ENCODE assay signal across 10 cellular contexts in genomic region chr3:42043116-42043796, GRCh38. TPM values are rescaled to one million over a fixed set of nuclear protein-coding genes. Genes with fewer than 3 reads are reported as not detected.
DNase-seq lines count a peak whose midpoint lies in the region; ATAC-seq and TF ChIP-seq lines count a peak whose summit lies in the region.
"Had no signal": no experiment of that assay in that cellular context is flagged by ENCODE, and none has a peak within 500 bp of the region (broad histone marks: within the 10 kb centered on the region; RNA-seq: fewer than 3 reads in every experiment).

No MANE protein-coding gene starts in this region.

- ATAC-seq in activated CD4-positive, alpha-beta T cell treated with anti-CD3 and anti-CD28 coated beads for 36 hours = no peak

- DNase-seq in DMS79 treated with DMSO at 0.1 percent for 48 hours (lab: John Stamatoyannopoulos, UW) (peak; percentile 75), NCI-H748 (lab: John Stamatoyannopoulos, UW; ENCODE audit: unreplicated experiment) (peak; percentile 91), fibroblast of peridontal ligament (ENCODE audit: extremely low read depth) (peak; percentile 65), osteoblast (ENCODE audit: insufficient read length, low spot score, missing footprints) (peak; percentile 73), NOMO-1 (lab: John Stamatoyannopoulos, UW; ENCODE audit: unreplicated experiment in 2 of 2) (no peak), amniotic stem cell (lab: John Stamatoyannopoulos, UW) (no peak)
- DNase-seq in activated CD4-positive, alpha-beta T cell treated with anti-CD3 and anti-CD28 coated beads for 36 hours = no peak
- no peak for DNase-seq in activated CD4-positive, alpha-beta T cell treated with anti-CD3 and anti-CD28 coated beads, Interleukin-2, amount 10 ng/mL, durations not matched to agents 7 days and 5 days
- DNase-seq: activated CD4-positive, CD25-positive, alpha-beta regulatory T cell treated with anti-CD3 and anti-CD28 coated beads, Interleukin-2, amount 50 U/mL, for 72 hours; stimulated activated CD4-positive, alpha-beta T cell treated with anti-CD3 and anti-CD28 coated beads, Interleukin-1b, Interleukin-23, amount 100 ng/mL, for 48 hours had no signal

- H3K27me3 Mint-ChIP-seq in activated CD4-positive, alpha-beta T cell treated with anti-CD3 and anti-CD28 coated beads for 36 hours = no peaks in the 10 kb centered on the region
- H3K27me3 Mint-ChIP-seq in activated CD4-positive, alpha-beta T cell treated with anti-CD3 and anti-CD28 coated beads, Interleukin-2, amount 10 ng/mL, durations not matched to agents 7 days and 5 days = no peaks in the 10 kb centered on the region

- CTCF ChIA-PET in activated CD4-positive, alpha-beta T cell treated with anti-CD3 and anti-CD28 coated beads for 36 hours (lab: Charles Lee) = no interaction called here
- CTCF ChIA-PET in activated CD4-positive, alpha-beta T cell treated with anti-CD3 and anti-CD28 coated beads, Interleukin-2, amount 10 ng/mL, durations not matched to agents 7 days and 5 days (lab: Charles Lee) = interaction anchor here (1.2 kb wide), 1 partner anchor 18 kb away, joined by 3 read pairs; no protein-coding TSS in a partner anchor

- intact Hi-C loops in activated CD4-positive, alpha-beta T cell treated with anti-CD3 and anti-CD28 coated beads for 36 hours (cut with DNase I, micrococcal nuclease) = no loop called here

- no peak for TF ChIP-seq CTCF in osteoblast (IDR thresholded peaks at IDR 0.05; ENCODE audit: extremely low read depth, low read depth, low read length)

- peaks cover 30% of the 10 kb centered on the region for H3K4me1 ChIP-seq in osteoblast (ENCODE audit: insufficient read depth, low read length)

- H3K27ac ChIP-seq in osteoblast (ENCODE audit: low read depth, low read length) = peak overlapping the region; percentile 89

- H3K9me3 ChIP-seq in osteoblast (ENCODE audit: low read depth, low read length) = no peaks in the 10 kb centered on the region

- H3K9me3 Mint-ChIP-seq in activated CD4-positive, alpha-beta T cell treated with anti-CD3 and anti-CD28 coated beads for 36 hours (ENCODE audit: low read depth) = no peaks in the 10 kb centered on the region
- H3K9me3 Mint-ChIP-seq in activated CD4-positive, alpha-beta T cell treated with anti-CD3 and anti-CD28 coated beads, Interleukin-2, amount 10 ng/mL, durations not matched to agents 7 days and 5 days = no peaks in the 10 kb centered on the region

- H3K4me1 Mint-ChIP-seq in activated CD4-positive, alpha-beta T cell treated with anti-CD3 and anti-CD28 coated beads for 36 hours = peaks cover 25% of the 10 kb centered on the region
- H3K4me1 Mint-ChIP-seq in activated CD4-positive, alpha-beta T cell treated with anti-CD3 and anti-CD28 coated beads, Interleukin-2, amount 10 ng/mL, durations not matched to agents 7 days and 5 days = peaks cover 14% of the 10 kb centered on the region

- no peaks in the 10 kb centered on the region for H3K36me3 Mint-ChIP-seq in activated CD4-positive, alpha-beta T cell treated with anti-CD3 and anti-CD28 coated beads for 36 hours (ENCODE audit: low read depth)
- peaks cover 3% of the 10 kb centered on the region for H3K36me3 Mint-ChIP-seq in activated CD4-positive, alpha-beta T cell treated with anti-CD3 and anti-CD28 coated beads, Interleukin-2, amount 10 ng/mL, durations not matched to agents 7 days and 5 days (ENCODE audit: low read depth)

- peak overlapping the region; percentile 75 for H3K4me2 ChIP-seq in osteoblast (ENCODE audit: insufficient read depth, low read length)

- H3K79me2 ChIP-seq in osteoblast (ENCODE audit: insufficient read depth, low read length) = peaks cover 82% of the 10 kb centered on the region

- POLR2A ChIA-PET in activated CD4-positive, alpha-beta T cell treated with anti-CD3 and anti-CD28 coated beads for 36 hours (lab: Charles Lee) = no interaction called here
- POLR2A ChIA-PET in activated CD4-positive, alpha-beta T cell treated with anti-CD3 and anti-CD28 coated beads, Interleukin-2, amount 10 ng/mL, durations not matched to agents 7 days and 5 days (lab: Charles Lee) = no interaction called here

- H3K4me3 Mint-ChIP-seq in activated CD4-positive, alpha-beta T cell treated with anti-CD3 and anti-CD28 coated beads for 36 hours = no peak overlapping the region
- no peak overlapping the region for H3K4me3 Mint-ChIP-seq in activated CD4-positive, alpha-beta T cell treated with anti-CD3 and anti-CD28 coated beads, Interleukin-2, amount 10 ng/mL, durations not matched to agents 7 days and 5 days

- peaks cover 4% of the 10 kb centered on the region for H4K20me1 ChIP-seq in osteoblast (ENCODE audit: insufficient read depth, low read length)

- H2AFZ ChIP-seq in osteoblast (ENCODE audit: low read length) = no peak overlapping the region

- no peaks in the 10 kb centered on the region for H3K27me3 ChIP-seq in osteoblast (ENCODE audit: insufficient read depth, low read length)

- H3K36me3 ChIP-seq in osteoblast (ENCODE audit: insufficient read depth, low read length) = no peaks in the 10 kb centered on the region

- no peak overlapping the region for H3K27ac Mint-ChIP-seq in activated CD4-positive, alpha-beta T cell treated with anti-CD3 and anti-CD28 coated beads for 36 hours
- H3K27ac Mint-ChIP-seq in activated CD4-positive, alpha-beta T cell treated with anti-CD3 and anti-CD28 coated beads, Interleukin-2, amount 10 ng/mL, durations not matched to agents 7 days and 5 days = no peak overlapping the region

- peak overlapping the region; percentile 19 for H3K4me3 ChIP-seq in osteoblast (ENCODE audit: insufficient read depth, low read length)

RNA-seq across cellular contexts. Expression of gene TRAK1, which starts 47.9 kb away (rescaled TPM):
- total RNA-seq in osteoblast = 60.4 and 65.7 TPM in 2 replicates
- total RNA-seq in activated CD4-positive, alpha-beta T cell treated with anti-CD3 and anti-CD28 coated beads for 36 hours = 10 to 100 TPM; 22.4 to 23.6 TPM
- total RNA-seq in activated CD4-positive, alpha-beta T cell treated with anti-CD3 and anti-CD28 coated beads, Interleukin-2, amount 10 ng/mL, durations not matched to agents 7 days and 5 days = 10 to 100 TPM; 23.7 to 24.1 TPM

Comparison
In these comparisons a context has a peak if more than half of its experiments do, and no peak if none do; other contexts are left out.
1. DNase-seq: peak in DMS79 treated with DMSO at 0.1 percent for 48 hours (single experiment), NCI-H748 (single experiment), fibroblast of peridontal ligament (single experiment) and osteoblast (single experiment); none in activated CD4-positive, alpha-beta T cell treated with anti-CD3 and anti-CD28 coated beads for 36 hours (single experiment), NOMO-1 (0 of 2), activated CD4-positive, alpha-beta T cell treated with anti-CD3 and anti-CD28 coated beads, Interleukin-2, amount 10 ng/mL, durations not matched to agents 7 days and 5 days (single experiment) and amniotic stem cell (single experiment).